ENCODE assay signal across 23 cellular contexts in the genomic region with DNA sequence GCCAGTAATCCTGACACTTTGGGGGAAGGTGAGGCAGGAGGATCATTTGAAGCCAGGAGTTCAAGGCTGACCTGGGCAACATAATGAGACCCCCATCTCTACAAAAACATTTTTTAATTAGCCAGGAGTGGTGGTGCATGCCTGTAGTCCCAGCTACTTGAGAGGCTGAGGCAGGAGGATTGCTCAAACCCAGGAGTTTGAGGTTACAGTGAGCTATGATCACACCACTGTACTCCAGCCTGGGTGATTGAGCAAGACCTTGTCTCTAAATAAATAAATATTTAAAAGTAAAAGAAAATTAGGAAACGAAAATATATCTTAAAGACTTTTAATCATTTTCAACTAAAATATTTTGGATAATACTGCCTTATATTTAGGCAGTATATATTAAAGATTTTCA.
"Had no signal": no experiment of that assay in that cellular context is flagged by ENCODE, and none has a peak within 500 bp of the region (broad histone marks: within the 10 kb centered on the region; RNA-seq: fewer than 3 reads in every experiment).

No MANE protein-coding gene starts in this region.

- H3K9me3 Mint-ChIP-seq: activated CD8-positive, alpha-beta T cell treated with anti-CD3 and anti-CD28 coated beads for 36 hours; activated T-cell treated with anti-CD3 and anti-CD28 coated beads, Interleukin-2, amount 50 U/mL, for 4 hours; naive thymus-derived CD8-positive, alpha-beta T cell had no signal

- FAIRE-seq: endothelial cell of umbilical vein, keratinocyte had no signal

- H3K4me3 ChIP-seq: body of pancreas, coronary artery, esophagus squamous epithelium, gastroesophageal sphincter, left lung, transverse colon had no signal

- H3K9me3 ChIP-seq: body of pancreas, esophagus squamous epithelium, gastroesophageal sphincter, left lung, neutrophil, transverse colon had no signal

- ATAC-seq: activated CD8-positive, alpha-beta T cell treated with anti-CD3 and anti-CD28 coated beads for 36 hours; activated T-cell treated with anti-CD3 and anti-CD28 coated beads, Interleukin-2, amount 50 U/mL, for 4 hours; body of pancreas; gastroesophageal sphincter; left lung; naive thymus-derived CD8-positive, alpha-beta T cell; stimulated activated naive CD8-positive, alpha-beta T cell treated with anti-CD3 and anti-CD28 coated beads, Interleukin-15, Interleukin-2, amounts not matched to agents 100 U/mL and 50 U/mL, for 24 hours had no signal

- H3K27me3 Mint-ChIP-seq: activated CD8-positive, alpha-beta T cell treated with anti-CD3 and anti-CD28 coated beads for 36 hours; naive thymus-derived CD8-positive, alpha-beta T cell had no signal

- H3K27me3 ChIP-seq: body of pancreas, esophagus squamous epithelium, gastroesophageal sphincter, left lung, neutrophil, transverse colon had no signal

- H3K27ac ChIP-seq: body of pancreas, coronary artery, esophagus squamous epithelium, gastroesophageal sphincter, left lung, neutrophil, transverse colon had no signal

- H3K4me3 Mint-ChIP-seq: activated CD8-positive, alpha-beta T cell treated with anti-CD3 and anti-CD28 coated beads for 36 hours; activated T-cell treated with anti-CD3 and anti-CD28 coated beads, Interleukin-2, amount 50 U/mL, for 4 hours; naive thymus-derived CD8-positive, alpha-beta T cell had no signal

- DNase-seq: activated CD8-positive, alpha-beta T cell treated with anti-CD3 and anti-CD28 coated beads for 36 hours; activated effector memory CD4-positive, alpha-beta T cell treated with Interleukin-2 at 50 U/mL for 16 hours; activated naive CD4-positive, alpha-beta T cell treated with anti-CD3 and anti-CD28 coated beads, Interleukin-2, amount 50 U/mL, for 16 hours; activated T-cell treated with anti-CD3 and anti-CD28 coated beads, Interleukin-2, amount 50 U/mL, for 4 hours; amniotic stem cell; body of pancreas; caudate nucleus; effector CD4-positive, alpha-beta T cell; esophagus squamous epithelium; left lung; naive thymus-derived CD8-positive, alpha-beta T cell; posterior cingulate gyrus; stimulated activated CD4-positive, alpha-beta T cell treated with anti-CD3 and anti-CD28 coated beads, Interleukin-2, amount 100 ng/mL, for 48 hours; stimulated activated naive CD8-positive, alpha-beta T cell treated with anti-CD3 and anti-CD28 coated beads, Interleukin-15, Interleukin-2, amounts not matched to agents 100 U/mL and 50 U/mL, for 24 hours; T-helper 1 cell; T1000; transverse colon; WERI-Rb-1 had no signal

- H3K27ac Mint-ChIP-seq: activated CD8-positive, alpha-beta T cell treated with anti-CD3 and anti-CD28 coated beads for 36 hours had no signal
